Comparison of ENCODE assay signal across 1 cellular context in genomic region chr19:43430142-43430710, GRCh38.
TF ChIP-seq lines count a peak whose summit lies in the region.

No MANE protein-coding gene starts in this region.

TF ChIP-seq in HCT116, 20 proteins besides CTCF, POLR2A, EP300 and RAD21 (continued from another document):
- TF ChIP-seq, protein P1, sequence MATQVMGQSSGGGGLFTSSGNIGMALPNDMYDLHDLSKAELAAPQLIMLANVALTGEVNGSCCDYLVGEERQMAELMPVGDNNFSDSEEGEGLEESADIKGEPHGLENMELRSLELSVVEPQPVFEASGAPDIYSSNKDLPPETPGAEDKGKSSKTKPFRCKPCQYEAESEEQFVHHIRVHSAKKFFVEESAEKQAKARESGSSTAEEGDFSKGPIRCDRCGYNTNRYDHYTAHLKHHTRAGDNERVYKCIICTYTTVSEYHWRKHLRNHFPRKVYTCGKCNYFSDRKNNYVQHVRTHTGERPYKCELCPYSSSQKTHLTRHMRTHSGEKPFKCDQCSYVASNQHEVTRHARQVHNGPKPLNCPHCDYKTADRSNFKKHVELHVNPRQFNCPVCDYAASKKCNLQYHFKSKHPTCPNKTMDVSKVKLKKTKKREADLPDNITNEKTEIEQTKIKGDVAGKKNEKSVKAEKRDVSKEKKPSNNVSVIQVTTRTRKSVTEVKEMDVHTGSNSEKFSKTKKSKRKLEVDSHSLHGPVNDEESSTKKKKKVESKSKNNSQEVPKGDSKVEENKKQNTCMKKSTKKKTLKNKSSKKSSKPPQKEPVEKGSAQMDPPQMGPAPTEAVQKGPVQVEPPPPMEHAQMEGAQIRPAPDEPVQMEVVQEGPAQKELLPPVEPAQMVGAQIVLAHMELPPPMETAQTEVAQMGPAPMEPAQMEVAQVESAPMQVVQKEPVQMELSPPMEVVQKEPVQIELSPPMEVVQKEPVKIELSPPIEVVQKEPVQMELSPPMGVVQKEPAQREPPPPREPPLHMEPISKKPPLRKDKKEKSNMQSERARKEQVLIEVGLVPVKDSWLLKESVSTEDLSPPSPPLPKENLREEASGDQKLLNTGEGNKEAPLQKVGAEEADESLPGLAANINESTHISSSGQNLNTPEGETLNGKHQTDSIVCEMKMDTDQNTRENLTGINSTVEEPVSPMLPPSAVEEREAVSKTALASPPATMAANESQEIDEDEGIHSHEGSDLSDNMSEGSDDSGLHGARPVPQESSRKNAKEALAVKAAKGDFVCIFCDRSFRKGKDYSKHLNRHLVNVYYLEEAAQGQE (IDR thresholded peaks at IDR 0.05; ENCODE audit: low read depth), result no peak
- TF ChIP-seq CEBPB (IDR thresholded peaks at IDR 0.05; ENCODE audit: low read depth) (no peak), YY1 (IDR thresholded peaks at IDR 0.05; ENCODE audit: extremely low read depth, insufficient replicate concordance, low read depth, low read length) (no peak), CBX3 (IDR thresholded peaks at IDR 0.05; ENCODE audit: low read depth) (no peak), FOSL1 (IDR thresholded peaks at IDR 0.05; ENCODE audit: low read depth) (no peak)
- TF ChIP-seq, protein P2, sequence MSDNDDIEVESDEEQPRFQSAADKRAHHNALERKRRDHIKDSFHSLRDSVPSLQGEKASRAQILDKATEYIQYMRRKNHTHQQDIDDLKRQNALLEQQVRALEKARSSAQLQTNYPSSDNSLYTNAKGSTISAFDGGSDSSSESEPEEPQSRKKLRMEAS (IDR thresholded peaks at IDR 0.05), result no peak
